In genomic region chr6:168849459-168849858, GRCh38 we compare ENCODE assay signal across 21 cellular contexts.
DNase-seq lines count a peak whose midpoint lies in the region; ATAC-seq and TF ChIP-seq lines count a peak whose summit lies in the region.
"Had no signal": no experiment of that assay in that cellular context is flagged by ENCODE, and none has a peak within 500 bp of the region (broad histone marks: within the 10 kb centered on the region; RNA-seq: fewer than 3 reads in every experiment).

No MANE protein-coding gene starts in this region.

- no peak overlapping the region for H3K9ac ChIP-seq in neuronal stem cell (ENCODE audit: low read depth, low read length, poor library complexity)

- ATAC-seq in natural killer cell (peak in 2 of 3 donors; percentile 29 to 39), T-helper 17 cell (no peak), HG02852 (IDR thresholded peaks at IDR 0.05; ENCODE audit: unreplicated experiment) (no peak)
- ATAC-seq in natural killer cell treated with Interleukin-12 subunit alpha and Interleukin-12 subunit beta and Interleukin-15 and Interleukin-18, amount 100 ng/mL, for 72 hours: no peak
- ATAC-seq: A549 had no signal

- H3K4me1 ChIP-seq in neuronal stem cell (ENCODE audit: control insufficient read depth in 2 of 2, insufficient read depth in 1 of 2, low read depth in 1 of 2, low read length in 2 of 2): peaks cover 5 to 6% of the 10 kb centered on the region in 2 donors
- H3K4me1 ChIP-seq: A549 had no signal

- TF ChIP-seq CTCF in natural killer cell (IDR thresholded peaks at IDR 0.05): no peak

- H2BK12ac ChIP-seq in neuronal stem cell (ENCODE audit: low read length): peak overlapping the region; percentile 46

- H2AFZ ChIP-seq in neuronal stem cell (ENCODE audit: low read length): no peak overlapping the region

- H4K91ac ChIP-seq in neuronal stem cell (ENCODE audit: low read depth, low read length, poor library complexity): no peak overlapping the region

- H3K36me3 ChIP-seq in neuronal stem cell (replicated peaks in 1 of 2; ENCODE audit: control insufficient read depth in 2 of 2, insufficient read depth in 2 of 2, low read length in 2 of 2): no peaks in the 10 kb centered on the region

- H3K27ac ChIP-seq in neuronal stem cell (replicated peaks; ENCODE audit: low read length): no peak overlapping the region
- H3K27ac ChIP-seq: 22Rv1, A549 had no signal

- no peak overlapping the region for H4K8ac ChIP-seq in neuronal stem cell (ENCODE audit: low read depth, low read length)

- peak overlapping the region; percentile 76 for H3K18ac ChIP-seq in neuronal stem cell (ENCODE audit: low read length)

- no peak overlapping the region for H2BK120ac ChIP-seq in neuronal stem cell (ENCODE audit: low read depth, low read length)

- DNase-seq in natural killer cell: no peak
- no peak for DNase-seq in natural killer cell treated with Interleukin-12 subunit alpha and Interleukin-12 subunit beta and Interleukin-15 and Interleukin-18, amount 100 ng/mL, for 72 hours (ENCODE audit: low spot score)
- no peak for DNase-seq in T-helper 17 cell
- DNase-seq in neuronal stem cell (ENCODE audit: low spot score): no peak
- DNase-seq in DMS79 (lab: John Stamatoyannopoulos, UW): no peak
- DNase-seq: AML-193; C1 segment of cervical spinal cord; CD4-positive, alpha-beta memory T cell; CD4-positive, CD25-positive, alpha-beta regulatory T cell; CD8-positive, alpha-beta memory T cell; COR-L47; DMS 273 treated with DMSO at 0.1 percent for 48 hours; DMS153; DMS53; DMS79 treated with DMSO at 0.1 percent for 48 hours; GF-D8 had no signal

- H3K36me3 Mint-ChIP-seq in natural killer cell: no peaks in the 10 kb centered on the region
- peaks cover 5% of the 10 kb centered on the region for H3K36me3 Mint-ChIP-seq in natural killer cell treated with Interleukin-12 subunit alpha and Interleukin-12 subunit beta and Interleukin-15 and Interleukin-18, amount 100 ng/mL, for 72 hours
- peaks cover 3% of the 10 kb centered on the region for H3K36me3 Mint-ChIP-seq in T-helper 17 cell (ENCODE audit: low read depth)
- H3K36me3 Mint-ChIP-seq: CD14-positive monocyte; CD4-positive, alpha-beta memory T cell; CD4-positive, CD25-positive, alpha-beta regulatory T cell; CD8-positive, alpha-beta memory T cell had no signal

- peaks cover 26 to 32% of the 10 kb centered on the region in 2 donors for H3K4me1 Mint-ChIP-seq in natural killer cell
- peaks cover 4 to 17% of the 10 kb centered on the region in 2 donors for H3K4me1 Mint-ChIP-seq in natural killer cell treated with Interleukin-12 subunit alpha and Interleukin-12 subunit beta and Interleukin-15 and Interleukin-18, amount 100 ng/mL, for 72 hours (ENCODE audit: low read depth in 2 of 2)
- peaks cover 4% of the 10 kb centered on the region for H3K4me1 Mint-ChIP-seq in T-helper 17 cell

- H3K9me3 ChIP-seq in T-helper 17 cell (ENCODE audit: control insufficient read depth, low read length, poor library complexity, severe bottlenecking) (no peaks in the 10 kb centered on the region), neuronal stem cell (replicated peaks in 1 of 2; ENCODE audit: control insufficient read depth in 2 of 2, insufficient read depth in 1 of 2, low read depth in 1 of 2, low read length in 2 of 2) (no peaks in the 10 kb centered on the region)
- H3K9me3 ChIP-seq: A549 had no signal

- no peaks in the 10 kb centered on the region for H3K27me3 ChIP-seq in neuronal stem cell (ENCODE audit: control insufficient read depth in 3 of 3, insufficient read depth in 3 of 3, low read depth in 1 of 3, low read length in 3 of 3)

- intact Hi-C loops in natural killer cell (cut with micrococcal nuclease): no loop called here

- H2BK15ac ChIP-seq in neuronal stem cell (ENCODE audit: low read length): peak overlapping the region; percentile 55

- WGBS in neuronal stem cell (ENCODE audit: extremely low coverage in 2 of 2, insufficient read length in 2 of 2, insufficient replicate concordance in 1 of 2), 2 donors: no CpG with 5 or more reads among the region's 8 CpGs

- no peaks in the 10 kb centered on the region for H3K9me3 Mint-ChIP-seq in natural killer cell
- no peaks in the 10 kb centered on the region for H3K9me3 Mint-ChIP-seq in natural killer cell treated with Interleukin-12 subunit alpha and Interleukin-12 subunit beta and Interleukin-15 and Interleukin-18, amount 100 ng/mL, for 72 hours
- H3K9me3 Mint-ChIP-seq: CD4-positive, alpha-beta memory T cell had no signal

- H3K27me3 Mint-ChIP-seq in natural killer cell (ENCODE audit: low read depth in 2 of 2) (no peaks in the 10 kb centered on the region), T-helper 17 cell (no peaks in the 10 kb centered on the region)
- no peaks in the 10 kb centered on the region for H3K27me3 Mint-ChIP-seq in natural killer cell treated with Interleukin-12 subunit alpha and Interleukin-12 subunit beta and Interleukin-15 and Interleukin-18, amount 100 ng/mL, for 72 hours
- H3K27me3 Mint-ChIP-seq: B cell; CD4-positive, alpha-beta memory T cell; CD4-positive, CD25-positive, alpha-beta regulatory T cell had no signal

- H2AK5ac ChIP-seq in neuronal stem cell (ENCODE audit: low read depth, low read length): peak overlapping the region; percentile 63

- H2BK5ac ChIP-seq in neuronal stem cell (ENCODE audit: low read length): no peak overlapping the region

- H3K23ac ChIP-seq in neuronal stem cell (ENCODE audit: low read depth, low read length, poor library complexity): no peak overlapping the region

- H3K27ac Mint-ChIP-seq in natural killer cell (peak overlapping the region; percentile 84 to 85), T-helper 17 cell (no peak overlapping the region)
- H3K27ac Mint-ChIP-seq in natural killer cell treated with Interleukin-12 subunit alpha and Interleukin-12 subunit beta and Interleukin-15 and Interleukin-18, amount 100 ng/mL, for 72 hours: no peak overlapping the region
- H3K27ac Mint-ChIP-seq: B cell; CD14-positive monocyte; CD4-positive, alpha-beta memory T cell; CD4-positive, CD25-positive, alpha-beta regulatory T cell had no signal

- H3K4me3 ChIP-seq in neuronal stem cell (ENCODE audit: low read length in 2 of 2): no peak overlapping the region
- H3K4me3 ChIP-seq: A549 had no signal

- no peak overlapping the region for H3K4ac ChIP-seq in neuronal stem cell (ENCODE audit: low read length)

- peak overlapping the region; percentile 9 for H3K4me3 Mint-ChIP-seq in natural killer cell
- no peak overlapping the region for H3K4me3 Mint-ChIP-seq in natural killer cell treated with Interleukin-12 subunit alpha and Interleukin-12 subunit beta and Interleukin-15 and Interleukin-18, amount 100 ng/mL, for 72 hours
- peak overlapping the region; percentile 57 for H3K4me3 Mint-ChIP-seq in T-helper 17 cell
- H3K4me3 Mint-ChIP-seq: B cell; CD4-positive, CD25-positive, alpha-beta regulatory T cell had no signal

- H3K79me1 ChIP-seq in neuronal stem cell (ENCODE audit: low read depth, low read length): no peaks in the 10 kb centered on the region

- H3K4me2 ChIP-seq in neuronal stem cell (ENCODE audit: insufficient read depth, low read length, poor library complexity, severe bottlenecking): no peak overlapping the region
- H3K4me2 ChIP-seq: A549 had no signal

- no peak overlapping the region for H3K14ac ChIP-seq in neuronal stem cell (ENCODE audit: low read length)

Comparison
In these comparisons a context has a peak if more than half of its experiments do, and no peak if none do; other contexts are left out.
1. ATAC-seq: peak in natural killer cell (2 of 3); none in natural killer cell treated with Interleukin-12 subunit alpha and Interleukin-12 subunit beta and Interleukin-15 and Interleukin-18, amount 100 ng/mL, for 72 hours (0 of 2), T-helper 17 cell (single experiment) and HG02852 (single experiment).
2. H3K27ac Mint-ChIP-seq: peak in natural killer cell (2 of 2); none in natural killer cell treated with Interleukin-12 subunit alpha and Interleukin-12 subunit beta and Interleukin-15 and Interleukin-18, amount 100 ng/mL, for 72 hours (0 of 2) and T-helper 17 cell (single experiment).